ENCODE assay signal across 10 cellular contexts in the genomic region with DNA sequence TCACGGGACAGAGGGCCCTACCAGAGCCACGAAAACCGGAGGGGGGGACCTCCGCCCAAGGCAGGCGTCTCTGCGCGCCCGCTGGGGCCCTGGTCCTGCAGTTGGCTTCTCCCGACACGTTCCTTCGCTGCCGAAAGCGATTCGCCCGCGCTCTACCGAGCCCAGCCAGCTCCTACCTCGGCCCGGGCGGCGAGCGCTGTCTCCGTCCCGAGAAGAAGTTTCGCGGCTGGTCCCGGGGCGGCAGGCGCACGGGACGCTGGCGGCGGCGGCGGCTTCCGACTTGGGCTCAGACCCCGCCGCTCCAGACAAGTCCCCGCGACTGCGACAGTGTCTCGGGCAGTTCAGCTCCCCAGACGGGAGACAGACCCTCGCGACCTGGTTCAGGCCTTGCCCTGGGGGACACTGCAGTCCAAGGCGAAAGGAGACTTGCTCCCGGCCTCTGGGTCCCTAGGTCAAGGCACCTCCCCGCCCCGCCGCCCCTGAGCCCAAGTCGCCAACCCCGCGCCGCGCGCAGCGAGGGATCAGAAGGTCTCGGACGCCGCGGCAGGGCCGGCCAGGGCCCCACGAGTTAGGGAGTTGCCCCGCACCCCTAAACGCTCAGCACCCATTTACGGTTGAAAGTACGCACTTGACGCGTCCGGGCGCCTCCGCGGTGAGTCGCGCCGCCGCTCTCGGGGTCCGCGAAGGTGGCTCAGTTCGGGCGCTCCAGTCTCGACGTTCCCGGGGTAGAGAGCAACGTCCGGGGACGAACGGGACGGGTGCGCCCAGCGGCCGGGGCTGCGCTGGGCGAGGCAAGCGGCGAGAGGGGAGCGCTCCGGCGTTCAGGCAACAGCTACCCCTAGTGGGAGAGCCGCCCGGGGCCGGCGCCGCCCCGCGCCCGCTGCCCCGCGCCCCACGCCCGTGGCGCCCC. TPM values are rescaled to one million over a fixed set of nuclear protein-coding genes. Genes with fewer than 3 reads are reported as not detected.
A peak's percentile ranks its signal among the peaks of the same experiment; 100 is the strongest.
DNase-seq lines count a peak whose midpoint lies in the region; ATAC-seq, FAIRE-seq and TF ChIP-seq lines count a peak whose summit lies in the region.
"Had no signal": no experiment of that assay in that cellular context is flagged by ENCODE, and none has a peak within 500 bp of the region (broad histone marks: within the 10 kb centered on the region; RNA-seq: fewer than 3 reads in every experiment).

No MANE protein-coding gene starts in this region.

- peaks cover 75% of the 10 kb centered on the region for H3K27me3 Mint-ChIP-seq in astrocyte (ENCODE audit: low read depth, unreplicated experiment)
- peaks cover 42% of the 10 kb centered on the region for H3K27me3 Mint-ChIP-seq in activated naive CD4-positive, alpha-beta T cell treated with anti-CD3 and anti-CD28 coated beads for 36 hours (ENCODE audit: low read depth)

- TF ChIP-seq CTCF in astrocyte (IDR thresholded peaks at IDR 0.05; ENCODE audit: insufficient read depth, low read depth, low read length) (no peak), gastrocnemius medialis (IDR thresholded peaks at IDR 0.05 in 4 of 5, conservative IDR thresholded peaks at IDR 0.05 in 1 of 5) (no peak), D721Med (IDR thresholded peaks at IDR 0.05; ENCODE audit: insufficient read depth, missing control alignments) (no peak)

- peak overlapping the region; percentile 30 for H3K4me3 ChIP-seq in H7 (ENCODE audit: insufficient read depth, low read depth, low read length)
- no peak overlapping the region for H3K4me3 ChIP-seq in astrocyte (ENCODE audit: insufficient read depth, low read depth, low read length)
- peak overlapping the region; percentile 52 for H3K4me3 ChIP-seq in iPS-20b (ENCODE audit: low read length)
- H3K4me3 ChIP-seq in gastrocnemius medialis = peak overlapping the region in 3 of 4 donors; percentile 35 to 50 (median 45)

- intact Hi-C loops in gastrocnemius medialis (cut with DNase I; ENCODE audit: low total_unique reads) = loop anchor here (2.0 to 10.0 kb wide), 2 partner anchors 377 to 895 kb away; no protein-coding TSS in a partner anchor
- intact Hi-C loops in activated naive CD4-positive, alpha-beta T cell treated with anti-CD3 and anti-CD28 coated beads for 36 hours (cut with micrococcal nuclease) = no loop called here

- H3K9me3 ChIP-seq in astrocyte (ENCODE audit: insufficient read depth, low read depth, low read length) (peaks cover 16% of the 10 kb centered on the region), iPS-20b (ENCODE audit: insufficient read depth, low read depth, low read length) (peaks cover 18% of the 10 kb centered on the region), gastrocnemius medialis (no peaks in the 10 kb centered on the region)

- no peak overlapping the region for H2AFZ ChIP-seq in astrocyte (ENCODE audit: low read depth, low read length)

- H4K20me1 ChIP-seq in astrocyte (ENCODE audit: insufficient read depth, low read length) = no peaks in the 10 kb centered on the region

- H3K27ac ChIP-seq in astrocyte (ENCODE audit: low read depth, low read length) (no peak overlapping the region), iPS-20b (ENCODE audit: low read length) (no peak overlapping the region), gastrocnemius medialis (peak overlapping the region; percentile 56 to 61 (median 59))

- H3K4me1 ChIP-seq in astrocyte (ENCODE audit: insufficient read depth, low read length) = peaks cover 2% of the 10 kb centered on the region
- H3K4me1 ChIP-seq in iPS-20b (ENCODE audit: insufficient read depth, low read length) = 0 out of 2 replicates have a peak, but pooled peaks cover 5% of the 10 kb centered on the region
- H3K4me1 ChIP-seq in gastrocnemius medialis = no peaks in the 10 kb centered on the region

- H3K4me3 Mint-ChIP-seq in astrocyte (ENCODE audit: unreplicated experiment) = no peak overlapping the region
- no peak overlapping the region for H3K4me3 Mint-ChIP-seq in activated naive CD4-positive, alpha-beta T cell treated with anti-CD3 and anti-CD28 coated beads for 36 hours

- in situ Hi-C loops in gastrocnemius medialis (cut with MboI; ENCODE audit: low sequenced_read_pairs in 4 of 4) = no loop called here

- H3K9ac ChIP-seq in astrocyte (ENCODE audit: low read length) = no peak overlapping the region
- no peak overlapping the region for H3K9ac ChIP-seq in iPS-20b (ENCODE audit: low read depth, low read length)

- no peak for TF ChIP-seq POLR2A in gastrocnemius medialis (IDR thresholded peaks at IDR 0.05)

- peaks cover 2% of the 10 kb centered on the region for H3K36me3 Mint-ChIP-seq in astrocyte (ENCODE audit: low read depth, unreplicated experiment)
- H3K36me3 Mint-ChIP-seq in activated naive CD4-positive, alpha-beta T cell treated with anti-CD3 and anti-CD28 coated beads for 36 hours (ENCODE audit: low read depth) = peaks cover 3% of the 10 kb centered on the region

- FAIRE-seq in astrocyte (lab: Jason Lieb, UNC) (no peak), D721Med (lab: Jason Lieb, UNC) (no peak)

- H3K4me2 ChIP-seq in astrocyte (ENCODE audit: low read length) = peak overlapping the region; percentile 26

- H3K79me2 ChIP-seq in astrocyte (ENCODE audit: insufficient read depth, low read length) = no peaks in the 10 kb centered on the region

- H3K27me3 ChIP-seq in H7 (ENCODE audit: control insufficient read depth, insufficient read depth, low read length) (peaks cover 73% of the 10 kb centered on the region), astrocyte (ENCODE audit: insufficient read depth, low read length) (peaks cover 59% of the 10 kb centered on the region), iPS-20b (ENCODE audit: insufficient read depth, low read length) (peaks cover 90% of the 10 kb centered on the region), gastrocnemius medialis (peaks cover 41 to 75% (median 58%) of the 10 kb centered on the region in 3 donors)

- H3K4me1 Mint-ChIP-seq in astrocyte (ENCODE audit: low read depth, unreplicated experiment) = peaks cover 4% of the 10 kb centered on the region
- H3K4me1 Mint-ChIP-seq in activated naive CD4-positive, alpha-beta T cell treated with anti-CD3 and anti-CD28 coated beads for 36 hours (ENCODE audit: low read depth) = peaks cover 7% of the 10 kb centered on the region

- H3K36me3 ChIP-seq in H7 (replicated peaks; ENCODE audit: control insufficient read depth, insufficient read depth, low read length) (no peaks in the 10 kb centered on the region), astrocyte (ENCODE audit: insufficient read depth, low read length) (no peaks in the 10 kb centered on the region), iPS-20b (ENCODE audit: insufficient read depth, low read depth, low read length) (no peaks in the 10 kb centered on the region), gastrocnemius medialis (no peaks in the 10 kb centered on the region)

- POLR2A ChIA-PET in HEK293T (lab: Yijun Ruan, JAX) = no interaction called here

- CTCF ChIA-PET in activated naive CD4-positive, alpha-beta T cell treated with anti-CD3 and anti-CD28 coated beads for 36 hours (lab: Charles Lee) = interaction anchor here (0.7 kb wide), 1 partner anchor 387 kb away, joined by 5 read pairs; no protein-coding TSS in a partner anchor
- CTCF ChIA-PET in HEK293T (lab: Yijun Ruan, JAX) = no interaction called here

- no peak overlapping the region for H3K27ac Mint-ChIP-seq in astrocyte (ENCODE audit: unreplicated experiment)
- H3K27ac Mint-ChIP-seq in activated naive CD4-positive, alpha-beta T cell treated with anti-CD3 and anti-CD28 coated beads for 36 hours = no peak overlapping the region

- DNase-seq in H7 (peak; percentile 95), astrocyte (ENCODE audit: low read depth) (peak; percentile 6), gastrocnemius medialis (no peak), SKM-1 (lab: John Stamatoyannopoulos, UW; ENCODE audit: unreplicated experiment) (no peak), D721Med (ENCODE audit: insufficient read length, low spot score) (no peak), HEK293T (ENCODE audit: extremely low spot score) (no peak)
- DNase-seq in activated naive CD4-positive, alpha-beta T cell treated with anti-CD3 and anti-CD28 coated beads for 36 hours = no peak
- DNase-seq: activated CD4-positive, alpha-beta T cell treated with anti-CD3 and anti-CD28 coated beads, Interleukin-2, amount 50 U/mL, for 1 hour; NCI-H510A treated with DMSO at 0.1 percent for 48 hours had no signal

- ATAC-seq in gastrocnemius medialis = peak; percentile 42 to 48

- peaks cover 8% of the 10 kb centered on the region for H3K9me3 Mint-ChIP-seq in astrocyte (ENCODE audit: unreplicated experiment)
- peaks cover 4% of the 10 kb centered on the region for H3K9me3 Mint-ChIP-seq in activated naive CD4-positive, alpha-beta T cell treated with anti-CD3 and anti-CD28 coated beads for 36 hours

TF ChIP-seq in HEK293T, 16 proteins besides CTCF, POLR2A, EP300 and RAD21:
- no peak for TF ChIP-seq ZNF384 (IDR thresholded peaks at IDR 0.05)
- TF ChIP-seq FOXA1 (IDR thresholded peaks at IDR 0.05) = no peak
- TF ChIP-seq HDGF (IDR thresholded peaks at IDR 0.05; ENCODE audit: borderline replicate concordance) = no peak
- no peak for TF ChIP-seq BHLHE40 (IDR thresholded peaks at IDR 0.05; ENCODE audit: borderline replicate concordance)
- TF ChIP-seq, protein P1, sequence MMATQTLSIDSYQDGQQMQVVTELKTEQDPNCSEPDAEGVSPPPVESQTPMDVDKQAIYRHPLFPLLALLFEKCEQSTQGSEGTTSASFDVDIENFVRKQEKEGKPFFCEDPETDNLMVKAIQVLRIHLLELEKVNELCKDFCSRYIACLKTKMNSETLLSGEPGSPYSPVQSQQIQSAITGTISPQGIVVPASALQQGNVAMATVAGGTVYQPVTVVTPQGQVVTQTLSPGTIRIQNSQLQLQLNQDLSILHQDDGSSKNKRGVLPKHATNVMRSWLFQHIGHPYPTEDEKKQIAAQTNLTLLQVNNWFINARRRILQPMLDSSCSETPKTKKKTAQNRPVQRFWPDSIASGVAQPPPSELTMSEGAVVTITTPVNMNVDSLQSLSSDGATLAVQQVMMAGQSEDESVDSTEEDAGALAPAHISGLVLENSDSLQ (IDR thresholded peaks at IDR 0.05) = no peak
- no peak for TF ChIP-seq LEF1 (IDR thresholded peaks at IDR 0.05; ENCODE audit: borderline replicate concordance)
- TF ChIP-seq FOXK2 (IDR thresholded peaks at IDR 0.05) = no peak
- no peak for TF ChIP-seq SUZ12 (IDR thresholded peaks at IDR 0.05)
- no peak for TF ChIP-seq ARNT (IDR thresholded peaks at IDR 0.05)
- TF ChIP-seq NFRKB (IDR thresholded peaks at IDR 0.05) = no peak
- no peak for TF ChIP-seq CTBP1 (IDR thresholded peaks at IDR 0.05; ENCODE audit: borderline replicate concordance)
- TF ChIP-seq L3MBTL2 (conservative IDR thresholded peaks at IDR 0.05) = no peak
- no peak for TF ChIP-seq TARDBP (IDR thresholded peaks at IDR 0.05)
- TF ChIP-seq ELF4 (IDR thresholded peaks at IDR 0.05) = no peak
- TF ChIP-seq SP1 (IDR thresholded peaks at IDR 0.05) = no peak
- no peak for TF ChIP-seq FOXM1 (IDR thresholded peaks at IDR 0.05; ENCODE audit: borderline replicate concordance)

RNA-seq across cellular contexts. Expression of gene DIO3, which starts 1.4 kb away (rescaled TPM):
- total RNA-seq in H7 (2014; rRNA removed; shearing (Covaris generic)) = 0.85 and 1.0 TPM in 2 replicates
- total RNA-seq in astrocyte (0.46 and 0.79 TPM in 2 replicates), gastrocnemius medialis (1 to 10 TPM in 3 of 4 donors, not detected in 1; 1.0 to 2.3 (median 1.0) TPM)
- total RNA-seq in activated naive CD4-positive, alpha-beta T cell treated with anti-CD3 and anti-CD28 coated beads for 36 hours = not detected

Comparison
In these comparisons a context has a peak if more than half of its experiments do, and no peak if none do; other contexts are left out.
1. DNase-seq: peak in H7 (single experiment) and astrocyte (single experiment); none in gastrocnemius medialis (0 of 2), SKM-1 (single experiment), D721Med (single experiment), activated naive CD4-positive, alpha-beta T cell treated with anti-CD3 and anti-CD28 coated beads for 36 hours (single experiment) and HEK293T (single experiment).
2. H3K27ac ChIP-seq: peak in gastrocnemius medialis (4 of 4); none in astrocyte (single experiment) and iPS-20b (single experiment).